In the genomic region with DNA sequence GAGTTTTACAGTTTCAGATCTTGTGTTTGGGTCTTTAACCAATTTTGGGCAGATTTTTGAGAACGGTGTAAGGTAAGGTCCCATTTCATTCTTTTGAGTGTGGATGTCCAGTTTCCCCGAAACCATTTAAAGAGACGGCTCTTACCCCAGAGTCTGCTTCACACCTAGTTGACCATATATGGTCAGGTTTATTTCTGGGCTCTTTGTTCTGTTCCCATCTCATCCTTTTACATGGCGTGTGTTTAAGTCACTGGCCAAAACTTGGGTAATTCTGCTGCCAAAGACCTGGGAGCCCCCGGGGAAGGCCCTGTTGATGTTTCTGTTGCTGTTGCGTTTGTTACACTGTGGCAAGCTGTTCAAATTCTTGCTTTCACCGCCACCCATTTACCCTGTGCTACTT, we compare ENCODE assay signal across 23 cellular contexts.
A peak's percentile ranks its signal among the peaks of the same experiment; 100 is the strongest.
DNase-seq lines count a peak whose midpoint lies in the region; ATAC-seq, FAIRE-seq and TF ChIP-seq lines count a peak whose summit lies in the region.
"Had no signal": no experiment of that assay in that cellular context is flagged by ENCODE, and none has a peak within 500 bp of the region (broad histone marks: within the 10 kb centered on the region; RNA-seq: fewer than 3 reads in every experiment).

No MANE protein-coding gene starts in this region.

- H3K27me3 Mint-ChIP-seq in GM23338 (ENCODE audit: insufficient read depth, low read depth, poor library complexity), result peaks cover 4% of the 10 kb centered on the region
- H3K27me3 Mint-ChIP-seq in H9 (ENCODE audit: low read depth), result peaks cover 2% of the 10 kb centered on the region; the same call in 1 of the 2 replicates
- peaks cover 10% of the 10 kb centered on the region for H3K27me3 Mint-ChIP-seq in neural progenitor cell (ENCODE audit: insufficient read depth, low read depth)

- peak overlapping the region; percentile 79; the same call in 1 of the 2 replicates for H3K14ac ChIP-seq in H9 (ENCODE audit: insufficient read depth, low read length)
- H3K14ac ChIP-seq in H1 (ENCODE audit: insufficient read length), result no peak overlapping the region

- H3T11ph ChIP-seq in H9 (ENCODE audit: low read length), result peak overlapping the region; percentile 95

- peaks cover 22% of the 10 kb centered on the region for H3K36me3 Mint-ChIP-seq in GM23338 (ENCODE audit: low read depth)
- peaks cover 0 to 9% (median 3%) of the 10 kb centered on the region in 3 experiments; a peak in 1 of 7 replicates for H3K36me3 Mint-ChIP-seq in H9 (ENCODE audit: insufficient read depth in 1 of 3, low read depth in 3 of 3)
- no peaks in the 10 kb centered on the region for H3K36me3 Mint-ChIP-seq in neural progenitor cell
- H3K36me3 Mint-ChIP-seq: CD4-positive, CD25-positive, alpha-beta regulatory T cell; CD8-positive, alpha-beta memory T cell had no signal

- H3K9me3 ChIP-seq in H9 (ENCODE audit: control insufficient read depth, low read depth, low read length) (no peaks in the 10 kb centered on the region), H1 (ENCODE audit: insufficient read depth in 2 of 2, low read depth in 1 of 2, low read length in 1 of 2) (0 out of 4 replicates have a peak, but pooled peaks cover 0 to 3% of the 10 kb centered on the region in 2 experiments), neural progenitor cell (ENCODE audit: low read depth) (no peaks in the 10 kb centered on the region), gastrocnemius medialis (no peaks in the 10 kb centered on the region)
- H3K9me3 ChIP-seq: BE2C, HAP-1 had no signal

- H2BK5ac ChIP-seq in H9 (ENCODE audit: insufficient read length, low read length) (peak overlapping the region; percentile 41), H1 (ENCODE audit: low read depth, low read length) (no peak overlapping the region)

- TF ChIP-seq EP300 in H1 (IDR thresholded peaks at IDR 0.05; ENCODE audit: borderline replicate concordance in 1 of 2, low read depth in 2 of 2, low read length in 2 of 2), result no peak

- peaks cover 4% of the 10 kb centered on the region; the same call in 1 of the 2 replicates for H3K9me2 ChIP-seq in GM23338 (ENCODE audit: insufficient read depth)

- H4K20me1 ChIP-seq in GM23338 (replicated peaks; ENCODE audit: insufficient read depth) (no peaks in the 10 kb centered on the region), H9 (ENCODE audit: control insufficient read depth, insufficient read depth, insufficient read length) (no peaks in the 10 kb centered on the region), H1 (replicated peaks in 1 of 2; ENCODE audit: control insufficient read depth in 1 of 2, insufficient read depth in 2 of 2, low read length in 2 of 2) (peaks cover 0 to 4% of the 10 kb centered on the region in 2 experiments), neural progenitor cell (ENCODE audit: low read depth) (no peaks in the 10 kb centered on the region)

- H3F3A ChIP-seq in GM23338 (replicated peaks; ENCODE audit: low read depth), result 0 out of 2 replicates have a peak, but pooled peaks cover 5% of the 10 kb centered on the region
- H3F3A ChIP-seq in neural progenitor cell (ENCODE audit: low read depth), result no peaks in the 10 kb centered on the region

- ATAC-seq in GM23338 (peak; percentile 42), gastrocnemius medialis (no peak)

- H3K56ac ChIP-seq in H9 (ENCODE audit: insufficient read length, low read depth, low read length) (no peak overlapping the region), H1 (replicated peaks; ENCODE audit: insufficient read length, low read depth, low read length) (no peak overlapping the region)

- H3K27ac ChIP-seq in GM23338 (ENCODE audit: low read depth) (peak overlapping the region; percentile 88), H9 (ENCODE audit: insufficient read length, low read depth, low read length) (peak overlapping the region; percentile 72), H1 (ENCODE audit: low read depth, low read length) (0 out of 2 replicates have a peak overlapping the region, but pooled peaks have one; percentile 20), neural progenitor cell (no peak overlapping the region), gastrocnemius medialis (no peak overlapping the region)
- H3K27ac ChIP-seq: GM23248 had no signal

- H4K91ac ChIP-seq in H9 (ENCODE audit: insufficient read length, low read depth, low read length), result no peak overlapping the region
- no peak overlapping the region for H4K91ac ChIP-seq in H1 (replicated peaks; ENCODE audit: insufficient read length, low read length)

- no peak for DNase-seq in GM23338 (ENCODE audit: low spot score)
- no peak for DNase-seq in H9
- DNase-seq in H1 (ENCODE audit: low read depth in 1 of 2, low spot score in 2 of 2), result no peak
- no peak for DNase-seq in neural progenitor cell (ENCODE audit: low spot score)
- DNase-seq in HUDEP-2 (lab: John Stamatoyannopoulos, UW; ENCODE audit: unreplicated experiment in 76 of 76), result no peak
- no peak for DNase-seq in gastrocnemius medialis
- no peak for DNase-seq in DMS79 treated with DMSO at 0.1 percent for 48 hours (lab: John Stamatoyannopoulos, UW)
- DNase-seq: ACHN; BE2C; C1 segment of cervical spinal cord; Caco-2; CD4-positive, CD25-positive, alpha-beta regulatory T cell; CD8-positive, alpha-beta memory T cell; GDM1; GM23248; Karpas-422; KBM-7 had no signal

- no peak overlapping the region for H2AK5ac ChIP-seq in H9 (ENCODE audit: insufficient read length, low read length)
- no peak overlapping the region for H2AK5ac ChIP-seq in H1 (ENCODE audit: low read depth, low read length)

- H3K4ac ChIP-seq in H9 (ENCODE audit: low read depth, low read length), result no peak overlapping the region
- H3K4ac ChIP-seq in H1 (replicated peaks; ENCODE audit: insufficient read length, low read depth, low read length), result no peak overlapping the region

- no peak overlapping the region for H4K8ac ChIP-seq in H9 (replicated peaks; ENCODE audit: insufficient read length, low read depth, low read length)
- H4K8ac ChIP-seq in H1 (ENCODE audit: extremely low read depth, insufficient read depth, low read length), result no peak overlapping the region

- H3K23me2 ChIP-seq in H9 (ENCODE audit: insufficient read length, low read depth, low read length, poor library complexity, severe bottlenecking) (no peaks in the 10 kb centered on the region), H1 (ENCODE audit: low read depth, low read length) (peaks cover 6% of the 10 kb centered on the region; the same call in 1 of the 2 replicates)

- TF ChIP-seq POLR2A in H1 (IDR thresholded peaks at IDR 0.05; ENCODE audit: control extremely low read depth in 1 of 2, low read depth in 2 of 2, low read length in 2 of 2) (no peak), gastrocnemius medialis (IDR thresholded peaks at IDR 0.05) (no peak)

- intact Hi-C loops in gastrocnemius medialis (cut with DNase I; ENCODE audit: low total_unique reads), result no loop called here

- H3K9me3 Mint-ChIP-seq in GM23338, result peaks cover 78% of the 10 kb centered on the region
- H3K9me3 Mint-ChIP-seq in H9, result peaks cover 6 to 9% of the 10 kb centered on the region in 2 experiments; a peak in 3 of 5 replicates
- peaks cover 9% of the 10 kb centered on the region for H3K9me3 Mint-ChIP-seq in neural progenitor cell

- POLR2A ChIA-PET in H1 (lab: Charles Lee; ENCODE audit: partially characterized antibody), result interaction anchor here (0.9 to 1.3 kb wide), 3 partner anchors 17 to 33 kb away, joined by 3 read pairs; no protein-coding TSS in a partner anchor

- H2BK15ac ChIP-seq in H9 (ENCODE audit: low read depth, low read length) (no peak overlapping the region), H1 (ENCODE audit: low read length) (no peak overlapping the region)

- H3K4me1 ChIP-seq in GM23338 (ENCODE audit: insufficient read depth) (peaks cover 24% of the 10 kb centered on the region), H9 (ENCODE audit: insufficient read depth, low read length) (peaks cover 19% of the 10 kb centered on the region; the same call in 1 of the 2 replicates), H1 (replicated peaks in 1 of 4; ENCODE audit: control insufficient read depth in 3 of 4, insufficient read depth in 4 of 4, low read length in 3 of 4) (peaks cover 12 to 23% (median 19%) of the 10 kb centered on the region in 4 experiments), neural progenitor cell (peaks cover 33% of the 10 kb centered on the region), gastrocnemius medialis (no peaks in the 10 kb centered on the region)
- H3K4me1 ChIP-seq: BE2C, Caco-2, HAP-1 had no signal

- H3K79me2 ChIP-seq in GM23338 (replicated peaks; ENCODE audit: insufficient read depth) (no peaks in the 10 kb centered on the region), H9 (ENCODE audit: insufficient read depth, low read length) (no peaks in the 10 kb centered on the region), H1 (ENCODE audit: control insufficient read depth in 1 of 2, insufficient read depth in 2 of 2, low read length in 2 of 2) (no peaks in the 10 kb centered on the region), neural progenitor cell (ENCODE audit: low read depth) (no peaks in the 10 kb centered on the region)

- H3K36me3 ChIP-seq in GM23338 (ENCODE audit: insufficient read depth) (no peaks in the 10 kb centered on the region), H1 (ENCODE audit: control insufficient read depth in 2 of 4, insufficient read depth in 4 of 4, low read length in 3 of 4) (no peaks in the 10 kb centered on the region), neural progenitor cell (no peaks in the 10 kb centered on the region), gastrocnemius medialis (no peaks in the 10 kb centered on the region)
- H3K36me3 ChIP-seq: BE2C, HAP-1 had no signal

- H3K79me1 ChIP-seq in H9 (ENCODE audit: insufficient read depth, low read depth, low read length, poor library complexity, severe bottlenecking), result no peaks in the 10 kb centered on the region
- no peaks in the 10 kb centered on the region for H3K79me1 ChIP-seq in H1 (ENCODE audit: low read depth, low read length)

- H3K27me3 ChIP-seq in GM23338 (ENCODE audit: insufficient read depth) (no peaks in the 10 kb centered on the region), H9 (ENCODE audit: insufficient read depth, low read length) (no peaks in the 10 kb centered on the region), H1 (replicated peaks in 1 of 4; ENCODE audit: control insufficient read depth in 3 of 4, extremely low read depth in 1 of 4, insufficient read depth in 3 of 4, low read length in 3 of 4) (no peaks in the 10 kb centered on the region), neural progenitor cell (no peaks in the 10 kb centered on the region), gastrocnemius medialis (peaks cover 0 to 2% (median 0%) of the 10 kb centered on the region in 3 donors)
- H3K27me3 ChIP-seq: BE2C had no signal

- CTCF ChIA-PET in H1 (lab: Charles Lee; ENCODE audit: partially characterized antibody), result interaction anchor here (0.8 to 1.1 kb wide), 2 partner anchors 13 to 266 kb away, joined by 3 to 4 read pairs; no protein-coding TSS in a partner anchor

- H2AFZ ChIP-seq in GM23338, result no peak overlapping the region
- H2AFZ ChIP-seq in H9 (ENCODE audit: low read length), result no peak overlapping the region
- no peak overlapping the region; the same call in 1 of the 2 replicates for H2AFZ ChIP-seq in H1 (ENCODE audit: low read length)
- H2AFZ ChIP-seq in neural progenitor cell (replicated peaks), result peak overlapping the region; percentile 14
- H2AFZ ChIP-seq: GM23248 had no signal

- no CpG with 5 or more reads among the region's 7 CpGs for WGBS in H9 (ENCODE audit: extremely low coverage, insufficient read length, low lambda C conversion rate)
- WGBS in H1 (ENCODE audit: extremely low coverage in 1 of 2, insufficient coverage in 1 of 2, insufficient read length in 1 of 2, insufficient replicate concordance in 2 of 2, low coverage in 1 of 2, low lambda C conversion rate in 2 of 2, missing lambda C conversion rate in 1 of 2), 2 experiments, result 74% methylated on average over 7 of the region's 7 CpGs; no CpG with 5 or more reads in 1 of the 2 experiments

- H3K4me3 ChIP-seq in GM23338, result no peak overlapping the region
- peak overlapping the region in 1 of 4 experiments; percentile 7; a peak in 1 of 8 replicates for H3K4me3 ChIP-seq in H1 (ENCODE audit: extremely low read depth in 1 of 4, insufficient read depth in 2 of 4, low read depth in 3 of 4, low read length in 4 of 4)
- H3K4me3 ChIP-seq in neural progenitor cell, result no peak overlapping the region
- H3K4me3 ChIP-seq in gastrocnemius medialis, result no peak overlapping the region
- H3K4me3 ChIP-seq: GM23248, HAP-1 had no signal

- peak overlapping the region; percentile 50 for H2BK120ac ChIP-seq in H9 (ENCODE audit: low read depth, low read length, poor library complexity, severe bottlenecking)
- no peak overlapping the region for H2BK120ac ChIP-seq in H1 (replicated peaks; ENCODE audit: low read depth, low read length)

- H3K9ac ChIP-seq in H9 (ENCODE audit: extremely low read depth, insufficient read length, low read length), result no peak overlapping the region
- H3K9ac ChIP-seq in H1 (replicated peaks in 1 of 4; ENCODE audit: extremely low read depth in 1 of 4, low read depth in 3 of 4, low read length in 3 of 4), result 0 out of 7 replicates have a peak overlapping the region, but pooled peaks of 1 of the 4 experiments have one; percentile 31
- no peak overlapping the region for H3K9ac ChIP-seq in neural progenitor cell
- H3K9ac ChIP-seq: GM23248 had no signal

- TF ChIP-seq RAD21 in H1 (IDR thresholded peaks at IDR 0.05 in 1 of 2, conservative IDR thresholded peaks at IDR 0.05 in 1 of 2; ENCODE audit: low read depth in 2 of 2, low read length in 2 of 2), result no peak

- no peak overlapping the region for H3K4me3 Mint-ChIP-seq in GM23338
- H3K4me3 Mint-ChIP-seq in H9, result no peak overlapping the region; a peak in 1 of 5 replicates
- no peak overlapping the region for H3K4me3 Mint-ChIP-seq in neural progenitor cell
- H3K4me3 Mint-ChIP-seq: CD4-positive, CD25-positive, alpha-beta regulatory T cell; CD8-positive, alpha-beta memory T cell; IgD-negative memory B cell had no signal

- H2BK12ac ChIP-seq in H9 (ENCODE audit: insufficient read length, low read depth, low read length), result no peak overlapping the region
- peak overlapping the region; percentile 3; the same call in 1 of the 2 replicates for H2BK12ac ChIP-seq in H1 (ENCODE audit: low read depth, low read length)

- H3K4me2 ChIP-seq in GM23338, result peak overlapping the region; percentile 5
- no peak overlapping the region for H3K4me2 ChIP-seq in H9 (ENCODE audit: insufficient read depth, insufficient read length, low read length)
- 0 out of 4 replicates have a peak overlapping the region, but pooled peaks of 1 of the 2 experiments have one; percentile 62 for H3K4me2 ChIP-seq in H1 (ENCODE audit: insufficient read depth in 1 of 2, low read depth in 2 of 2, low read length in 2 of 2)
- peak overlapping the region; percentile 64 for H3K4me2 ChIP-seq in neural progenitor cell

- H3K18ac ChIP-seq in H9 (ENCODE audit: insufficient read length, low read depth, low read length), result peak overlapping the region; percentile 90
- no peak overlapping the region; the same call in 1 of the 2 replicates for H3K18ac ChIP-seq in H1 (ENCODE audit: extremely low read depth, low read length)

- in situ Hi-C loops in gastrocnemius medialis (cut with MboI; ENCODE audit: low sequenced_read_pairs in 4 of 4), result no loop called here

- FAIRE-seq in H1 (lab: Jason Lieb, UNC), result peak; percentile 19
- FAIRE-seq: A204.1, D721Med, GM12892, GM18507 had no signal

- peak overlapping the region; percentile 28; the same call in 1 of the 2 replicates for H3K27ac Mint-ChIP-seq in GM23338
- peak overlapping the region; percentile 10 to 97 (median 90); a peak in 5 of 7 replicates for H3K27ac Mint-ChIP-seq in H9
- no peak overlapping the region for H3K27ac Mint-ChIP-seq in neural progenitor cell
- H3K27ac Mint-ChIP-seq: CD4-positive, CD25-positive, alpha-beta regulatory T cell; CD8-positive, alpha-beta memory T cell; IgD-negative memory B cell had no signal

- peaks cover 30% of the 10 kb centered on the region for H3K4me1 Mint-ChIP-seq in GM23338
- H3K4me1 Mint-ChIP-seq in H9, result peaks cover 47 to 48% of the 10 kb centered on the region in 2 experiments
- H3K4me1 Mint-ChIP-seq in neural progenitor cell, result peaks cover 13% of the 10 kb centered on the region
- H3K4me1 Mint-ChIP-seq: CD4-positive, CD25-positive, alpha-beta regulatory T cell; CD8-positive, alpha-beta memory T cell had no signal

- TF ChIP-seq CTCF in GM23338 (conservative IDR thresholded peaks at IDR 0.05; ENCODE audit: low read depth in 2 of 2) (no peak), H9 (conservative IDR thresholded peaks at IDR 0.05) (no peak), H1 (IDR thresholded peaks at IDR 0.05; ENCODE audit: control extremely low read depth in 1 of 3, insufficient read depth in 1 of 3, low read depth in 1 of 3, low read length in 3 of 3) (no peak), neural progenitor cell (IDR thresholded peaks at IDR 0.05) (no peak), gastrocnemius medialis (IDR thresholded peaks at IDR 0.05 in 4 of 5, conservative IDR thresholded peaks at IDR 0.05 in 1 of 5) (no peak)

- H4K5ac ChIP-seq in H9 (ENCODE audit: insufficient read length, low read depth, low read length) (no peak overlapping the region), H1 (ENCODE audit: insufficient read length, low read depth, low read length) (peak overlapping the region; percentile 15)

- no peak overlapping the region for H3K23ac ChIP-seq in H9 (ENCODE audit: insufficient read length, low read depth, low read length)
- H3K23ac ChIP-seq in H1 (ENCODE audit: insufficient read length), result no peak overlapping the region

- H2BK20ac ChIP-seq in H9 (ENCODE audit: low read depth, low read length, poor library complexity, severe bottlenecking), result peak overlapping the region; percentile 49
- H2BK20ac ChIP-seq in H1 (ENCODE audit: low read length), result no peak overlapping the region

Comparison
In these comparisons a context has a peak if more than half of its experiments do, and no peak if none do; other contexts are left out.
1. H3K27ac ChIP-seq: peak in GM23338 (single experiment), H9 (single experiment) and H1 (single experiment); none in neural progenitor cell (single experiment) and gastrocnemius medialis (0 of 4).